In genomic region chr11:94787798-94788197, GRCh38 we compare ENCODE assay signal across 1 cellular context.
TF ChIP-seq lines count a peak whose summit lies in the region.

No MANE protein-coding gene starts in this region.

TF ChIP-seq in HepG2, 621 proteins besides CTCF, POLR2A, EP300 and RAD21:
- TF ChIP-seq FLYWCH1 (CRISPR knock-in tag; IDR thresholded peaks at IDR 0.05) (no peak), GFI1 (CRISPR knock-in tag; IDR thresholded peaks at IDR 0.05; ENCODE audit: borderline replicate concordance) (no peak), ZMYM4 (CRISPR knock-in tag; IDR thresholded peaks at IDR 0.05) (no peak), MLX (CRISPR knock-in tag; IDR thresholded peaks at IDR 0.05) (no peak), SRSF4 (IDR thresholded peaks at IDR 0.05; ENCODE audit: low read depth, low read length, poor library complexity, severe bottlenecking) (no peak), CERS6 (CRISPR knock-in tag; IDR thresholded peaks at IDR 0.05) (no peak), ZBTB43 (CRISPR knock-in tag; conservative IDR thresholded peaks at IDR 0.05) (no peak), SNAI1 (CRISPR knock-in tag; IDR thresholded peaks at IDR 0.05; ENCODE audit: borderline replicate concordance) (no peak), ARNT2 (CRISPR knock-in tag; IDR thresholded peaks at IDR 0.05; ENCODE audit: low read depth) (no peak), KDM5B (CRISPR knock-in tag; IDR thresholded peaks at IDR 0.05; ENCODE audit: borderline replicate concordance) (no peak), ZNF644 (CRISPR knock-in tag; IDR thresholded peaks at IDR 0.05; ENCODE audit: low read depth) (no peak)
